ENCODE assay signal across 22 cellular contexts in the genomic region with DNA sequence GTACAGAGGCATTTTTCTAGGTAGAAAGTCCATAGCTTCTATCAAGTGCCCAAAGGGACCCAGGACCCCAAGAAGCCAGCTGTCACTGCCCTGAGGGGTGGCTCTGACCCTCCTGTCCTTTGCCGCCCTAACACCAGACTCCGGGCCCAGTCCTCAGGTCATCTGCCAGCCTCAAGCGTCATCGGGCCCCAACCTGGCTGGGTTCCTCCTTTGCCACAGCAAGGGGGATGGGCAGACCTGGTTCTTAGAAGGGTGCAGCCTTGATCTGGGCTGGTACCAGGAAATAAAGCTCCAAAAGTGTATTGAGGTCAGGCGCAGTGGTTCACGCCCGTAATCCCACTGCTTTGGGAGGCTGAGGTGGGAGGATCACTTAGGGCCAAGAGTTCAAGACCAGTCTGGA. TPM values are rescaled to one million over a fixed set of nuclear protein-coding genes. Genes with fewer than 3 reads are reported as not detected.
A peak's percentile ranks its signal among the peaks of the same experiment; 100 is the strongest.
DNase-seq lines count a peak whose midpoint lies in the region; ATAC-seq, FAIRE-seq and TF ChIP-seq lines count a peak whose summit lies in the region.
"Had no signal": no experiment of that assay in that cellular context is flagged by ENCODE, and none has a peak within 500 bp of the region (broad histone marks: within the 10 kb centered on the region; RNA-seq: fewer than 3 reads in every experiment).

No MANE protein-coding gene starts in this region.

- no peak overlapping the region for H2AFZ ChIP-seq in HepG2 (ENCODE audit: low read length)

- H3K27ac ChIP-seq in HepG2 (ENCODE audit: extremely low read length, insufficient read depth, low read length) (no peak overlapping the region), right lobe of liver (no peak overlapping the region), heart left ventricle (no peak overlapping the region)
- H3K27ac ChIP-seq: 22Rv1, A549, BLaER1, HL-60 had no signal

- H3K9ac ChIP-seq in HepG2 (ENCODE audit: insufficient read depth, low read depth, low read length) = no peak overlapping the region
- H3K9ac ChIP-seq: BLaER1 had no signal

- H3K79me2 ChIP-seq in HepG2 (ENCODE audit: insufficient read depth, low read length) = no peaks in the 10 kb centered on the region

- TF ChIP-seq EP300 in HepG2 (IDR thresholded peaks at IDR 0.05; ENCODE audit: low read depth in 2 of 2, low read length in 2 of 2) = no peak
- no peak for TF ChIP-seq EP300 in HepG2 (CRISPR knock-in tag; IDR thresholded peaks at IDR 0.05; ENCODE audit: borderline replicate concordance)

- no peak for TF ChIP-seq RAD21 in HepG2 (CRISPR knock-in tag; IDR thresholded peaks at IDR 0.05)

- intact Hi-C loops in HepG2 (cut with micrococcal nuclease; ENCODE audit: unreplicated experiment) (no loop called here), right lobe of liver (cut with DNase I) (no loop called here), left colon (cut with DNase I, micrococcal nuclease) (no loop called here), posterior vena cava (cut with DNase I) (loop anchor here in 1 of 2 donors (10.0 kb wide), 1 partner anchor 1912 kb away; a partner anchor contains a TSS), heart left ventricle (cut with DNase I) (no loop called here)

- no peaks in the 10 kb centered on the region for H4K20me1 ChIP-seq in HepG2 (ENCODE audit: insufficient read depth, low read length)
- H4K20me1 ChIP-seq: BLaER1 had no signal

- H3K27me3 ChIP-seq in HepG2 (ENCODE audit: control insufficient read depth in 1 of 2, insufficient read depth in 2 of 2, low read length in 2 of 2) = no peaks in the 10 kb centered on the region
- no peaks in the 10 kb centered on the region for H3K27me3 ChIP-seq in right lobe of liver
- peaks cover 0 to 2% (median 0%) of the 10 kb centered on the region in 9 donors for H3K27me3 ChIP-seq in heart left ventricle
- H3K27me3 ChIP-seq: BLaER1 had no signal

- H3K9me3 ChIP-seq in HepG2 (ENCODE audit: low read length) = no peaks in the 10 kb centered on the region
- no peaks in the 10 kb centered on the region for H3K9me3 ChIP-seq in right lobe of liver
- H3K9me3 ChIP-seq in heart left ventricle = no peaks in the 10 kb centered on the region
- H3K9me3 ChIP-seq: A549, BLaER1 had no signal

- TF ChIP-seq CTCF in HepG2 (CRISPR knock-in tag; IDR thresholded peaks at IDR 0.05) (no peak), right lobe of liver (IDR thresholded peaks at IDR 0.05) (no peak), heart left ventricle (IDR thresholded peaks at IDR 0.05) (no peak)

- whole genome bisulfite sequencing in HepG2 (ENCODE audit: low lambda C conversion rate) = 56% methylated on average over 4 of the region's 7 CpGs
- WGBS in right lobe of liver (ENCODE audit: insufficient coverage, low coverage, low lambda C conversion rate, missing lambda C conversion rate) = 90% methylated on average over 2 of the region's 7 CpGs
- WGBS in heart left ventricle, 4 donors = 90 to 92% (median 91%) methylated on average over 3 to 7 of the region's 7 CpGs

- peaks cover 25% of the 10 kb centered on the region for H3K4me1 ChIP-seq in HepG2 (ENCODE audit: insufficient read depth, low read length)
- peaks cover 0 to 9% (median 3%) of the 10 kb centered on the region in 4 donors for H3K4me1 ChIP-seq in right lobe of liver
- H3K4me1 ChIP-seq in heart left ventricle = no peaks in the 10 kb centered on the region
- H3K4me1 ChIP-seq: A549, BLaER1 had no signal

- no TSS peak for BruUV-seq in HepG2 (replicated peaks; lab: Mats Ljungman, UMichigan)

- H3K4me2 ChIP-seq in HepG2 (ENCODE audit: low read depth, low read length) = 0 out of 2 replicates have a peak overlapping the region, but pooled peaks have one; percentile 8
- H3K4me2 ChIP-seq: A549, BLaER1 had no signal

- CTCF ChIA-PET in HepG2 (lab: Yijun Ruan, JAX; ENCODE audit: low intra/inter-chr PET ratio, low total read pairs) (no interaction called here), HEK293T (lab: Yijun Ruan, JAX) (interaction anchor here (0.6 kb wide), 1 partner anchor 1231 kb away, joined by 3 read pairs; no protein-coding TSS in a partner anchor)

- TF ChIP-seq POLR2A in HepG2 (IDR thresholded peaks at IDR 0.05; ENCODE audit: insufficient read depth in 1 of 2, low read depth in 2 of 2, low read length in 2 of 2) (no peak), right lobe of liver (IDR thresholded peaks at IDR 0.05) (no peak), heart left ventricle (IDR thresholded peaks at IDR 0.05) (no peak)

- H3K36me3 ChIP-seq in HepG2 (replicated peaks in 1 of 2; ENCODE audit: control insufficient read depth in 1 of 2, insufficient read depth in 2 of 2, low read length in 2 of 2) (no peaks in the 10 kb centered on the region), right lobe of liver (no peaks in the 10 kb centered on the region), heart left ventricle (no peaks in the 10 kb centered on the region)
- H3K36me3 ChIP-seq: BLaER1 had no signal

- POLR2A ChIA-PET in HepG2 (lab: Yijun Ruan, JAX) = interaction anchor here (0.6 kb wide), 1 partner anchor 88 kb away, joined by 3 read pairs; no protein-coding TSS in a partner anchor
- POLR2A ChIA-PET in HEK293T (lab: Yijun Ruan, JAX) = no interaction called here

- in situ Hi-C loops in HepG2 (cut with HindIII; ENCODE audit: extremely low pct_ligation_motif_present, low pct_unique_long_range_greater_than_20kb) = no loop called here

- no peak for FAIRE-seq in HepG2 (lab: Jason Lieb, UNC)
- FAIRE-seq: A549, GM12878, GM19239, H1 had no signal

- ATAC-seq in HepG2 (no peak), right lobe of liver (no peak), left colon (peak; percentile 77), heart left ventricle (no peak)
- ATAC-seq: A549; CD8-positive, alpha-beta T cell; GM12878 had no signal

- H3K4me3 ChIP-seq in HepG2 (replicated peaks in 1 of 3; ENCODE audit: insufficient read depth in 1 of 3, low read depth in 2 of 3, low read length in 3 of 3) = no peak overlapping the region
- no peak overlapping the region for H3K4me3 ChIP-seq in right lobe of liver
- H3K4me3 ChIP-seq in heart left ventricle = no peak overlapping the region
- H3K4me3 ChIP-seq: A549, BLaER1, GM12878 had no signal

- no peak for DNase-seq in HepG2 (ENCODE audit: low spot score)
- DNase-seq in right lobe of liver = no peak
- DNase-seq in left colon = peak in 1 of 2 donors; percentile 33
- DNase-seq in posterior vena cava (ENCODE audit: low spot score) = peak; percentile 60
- no peak for DNase-seq in activated CD4-positive, alpha-beta T cell treated with anti-CD3 and anti-CD28 coated beads, Interleukin-2, amount 50 U/mL, for 4 hours
- no peak for DNase-seq in heart left ventricle
- no peak for DNase-seq in midbrain (lab: John Stamatoyannopoulos, UW)
- DNase-seq in HEK293T (ENCODE audit: extremely low spot score) = no peak
- DNase-seq: Calu3; CD8-positive, alpha-beta T cell; DMS 273 treated with DMSO at 0.1 percent for 48 hours; DND-41; EL; H9; IMR-90 had no signal

TF ChIP-seq in HEK293T, 16 proteins besides CTCF, POLR2A, EP300 and RAD21:
- TF ChIP-seq TARDBP (IDR thresholded peaks at IDR 0.05) (no peak), FOXA1 (IDR thresholded peaks at IDR 0.05) (no peak)

RNA-seq across cellular contexts. Expression of a gene that starts 27.1 kb away (rescaled TPM):
- total RNA-seq in HepG2 (2016; rRNA removed; fragmentation: Illumina TruSeq; extraction: Trizol) (7.2 and 9.6 TPM in 2 replicates), right lobe of liver (1 to 10 TPM in 5 of 6 experiments, under 1 TPM in 1; 0.34 to 4.3 (median 1.2) TPM), left colon (1 to 10 TPM; 3.0 to 4.7 TPM), posterior vena cava (under 1 TPM; 0.62 to 0.79 TPM), heart left ventricle (10 to 100 TPM in 6 of 9 donors, 1 to 10 TPM in 3; 3.5 to 45.8 (median 11.2) TPM)
- total RNA-seq in HepG2 (2016; cell fraction: cytosol; rRNA removed; fragmentation: Illumina TruSeq; extraction: Trizol; ENCODE audit: low read depth) = 1.9 and 2.5 TPM in 2 replicates
- 5.6 and 8.3 TPM in 2 replicates for total RNA-seq in HepG2 (2016; cell fraction: insoluble cytoplasmic fraction; rRNA removed; fragmentation: Illumina TruSeq; extraction: Trizol)
- total RNA-seq in HepG2 (2016; cell fraction: membrane; rRNA removed; fragmentation: Illumina TruSeq; extraction: Trizol) = 7.5 TPM in 2 replicates
- 7.0 and 7.5 TPM in 2 replicates for total RNA-seq in HepG2 (2016; cell fraction: nucleus; rRNA removed; fragmentation: Illumina TruSeq; extraction: Trizol)
- polyA plus RNA-seq in HepG2 (2011; rRNA removed) (2.7 and 3.7 TPM in 2 replicates), heart left ventricle (1 to 10 TPM; 4.1 to 9.4 TPM)
- 2.0 and 3.0 TPM in 2 replicates for polyA plus RNA-seq in HepG2 (2011; cell fraction: cytosol; rRNA removed)
- polyA plus RNA-seq in HepG2 (2011; cell fraction: nucleus; rRNA removed) = 3.8 and 4.7 TPM in 2 replicates
- 2.5 and 2.9 TPM in 2 replicates for polyA plus RNA-seq in HepG2 (2012)
- polyA plus RNA-seq in HepG2 (2016; cell fraction: cytosol; fragmentation: Illumina TruSeq; extraction: Trizol; ENCODE audit: low read depth) = 2.5 and 2.6 TPM in 2 replicates
- polyA plus RNA-seq in HepG2 (2016; cell fraction: insoluble cytoplasmic fraction; fragmentation: Illumina TruSeq; extraction: Trizol; ENCODE audit: low read depth) = 9.4 and 11.8 TPM in 2 replicates
- polyA plus RNA-seq in HepG2 (2016; cell fraction: membrane; fragmentation: Illumina TruSeq; extraction: Trizol; ENCODE audit: low read depth) = 8.4 and 9.5 TPM in 2 replicates
- polyA plus RNA-seq in HepG2 (2016; cell fraction: nucleus; fragmentation: Illumina TruSeq; extraction: Trizol; ENCODE audit: insufficient read depth, low read depth) = 9.3 and 9.9 TPM in 2 replicates
- polyA minus RNA-seq in HepG2 (2011; rRNA and poly(A)+ RNA removed; ENCODE audit: low replicate concordance) = 2.9 and 8.9 TPM in 2 replicates
- 3.6 and 4.0 TPM in 2 replicates for polyA minus RNA-seq in HepG2 (2011; cell fraction: cytosol; rRNA and poly(A)+ RNA removed)
- polyA minus RNA-seq in HepG2 (2011; cell fraction: nucleus; rRNA and poly(A)+ RNA removed) = 7.9 and 8.2 TPM in 2 replicates
